In the genomic region with DNA sequence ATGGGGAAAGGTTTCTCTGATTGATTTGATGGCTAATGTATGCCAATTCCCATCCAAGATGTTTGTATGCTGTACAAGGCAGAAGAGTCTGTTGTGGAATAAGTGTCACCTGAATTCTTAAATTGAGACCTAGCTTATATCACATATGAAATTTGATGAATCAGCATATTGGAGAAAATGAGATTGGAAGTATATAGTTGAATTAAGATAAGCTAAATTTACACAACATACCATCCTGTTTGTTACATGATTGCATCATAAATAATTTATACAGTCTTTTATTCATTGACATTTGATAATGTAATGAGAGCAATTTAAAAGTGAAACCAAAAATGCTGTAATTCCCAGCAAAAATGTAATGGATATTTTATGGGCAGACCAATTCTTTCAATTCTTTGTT, we compare ENCODE assay signal across 9 cellular contexts. TPM values are rescaled to one million over a fixed set of nuclear protein-coding genes. Genes with fewer than 3 reads are reported as not detected.
DNase-seq lines count a peak whose midpoint lies in the region; ATAC-seq and TF ChIP-seq lines count a peak whose summit lies in the region.
"Had no signal": no experiment of that assay in that cellular context is flagged by ENCODE, and none has a peak within 500 bp of the region (broad histone marks: within the 10 kb centered on the region; RNA-seq: fewer than 3 reads in every experiment).

No MANE protein-coding gene starts in this region.

- peaks cover 12% of the 10 kb centered on the region for H3K36me3 Mint-ChIP-seq in T-helper 1 cell treated with Interleukin-12 subunit alpha and Interleukin-12 subunit beta and Interleukin-4 antibody, amounts not matched to agents 30 μg/mL and 1 μg/mL, for 36 hours (ENCODE audit: low read depth)
- peaks cover 9% of the 10 kb centered on the region for H3K36me3 Mint-ChIP-seq in activated T-helper 1 cell treated with anti-CD3 and anti-CD28 coated beads, Interleukin-12 subunit alpha, Interleukin-12 subunit beta, Interleukin-2, Interleukin-4 antibody, amounts not matched to agents 30 ng/mL and 10 ng/mL and 1 ng/mL, durations not matched to agents 14 hours and 24 hours and 36 hours (ENCODE audit: low read depth)

- no peak for TF ChIP-seq CTCF in adrenal gland (IDR thresholded peaks at IDR 0.05)

- TF ChIP-seq POLR2A in adrenal gland (IDR thresholded peaks at IDR 0.05): no peak

- H3K4me3 ChIP-seq in iPS-15b (ENCODE audit: low read depth, low read length): peak overlapping the region; percentile 96
- H3K4me3 ChIP-seq in adrenal gland: peak overlapping the region in 1 of 4 donors; percentile 82

- H3K4me3 Mint-ChIP-seq in T-helper 1 cell treated with Interleukin-12 subunit alpha and Interleukin-12 subunit beta and Interleukin-4 antibody, amounts not matched to agents 30 μg/mL and 1 μg/mL, for 36 hours: peak overlapping the region; percentile 99
- H3K4me3 Mint-ChIP-seq in activated T-helper 1 cell treated with anti-CD3 and anti-CD28 coated beads, Interleukin-12 subunit alpha, Interleukin-12 subunit beta, Interleukin-2, Interleukin-4 antibody, amounts not matched to agents 30 ng/mL and 10 ng/mL and 1 ng/mL, durations not matched to agents 14 hours and 24 hours and 36 hours: peak overlapping the region; percentile 98
- peak overlapping the region; percentile 98 to 100 for H3K4me3 Mint-ChIP-seq in stimulated activated naive CD8-positive, alpha-beta T cell treated with anti-CD3 and anti-CD28 coated beads, Interleukin-15, amount 100 ng/mL, for 72 hours

- H3K36me3 ChIP-seq in iPS-15b (ENCODE audit: control insufficient read depth, insufficient read depth, low read length) (no peaks in the 10 kb centered on the region), adrenal gland (replicated peaks in 1 of 2) (peaks cover 0 to 4% of the 10 kb centered on the region in 2 donors)

- H3K4me1 Mint-ChIP-seq in T-helper 1 cell treated with Interleukin-12 subunit alpha and Interleukin-12 subunit beta and Interleukin-4 antibody, amounts not matched to agents 30 μg/mL and 1 μg/mL, for 36 hours (ENCODE audit: low read depth): peaks cover 44% of the 10 kb centered on the region
- peaks cover 48% of the 10 kb centered on the region for H3K4me1 Mint-ChIP-seq in activated T-helper 1 cell treated with anti-CD3 and anti-CD28 coated beads, Interleukin-12 subunit alpha, Interleukin-12 subunit beta, Interleukin-2, Interleukin-4 antibody, amounts not matched to agents 30 ng/mL and 10 ng/mL and 1 ng/mL, durations not matched to agents 14 hours and 24 hours and 36 hours (ENCODE audit: low read depth)
- H3K4me1 Mint-ChIP-seq in stimulated activated naive CD8-positive, alpha-beta T cell treated with anti-CD3 and anti-CD28 coated beads, Interleukin-15, amount 100 ng/mL, for 72 hours: peaks cover 41% of the 10 kb centered on the region

- no peak for ATAC-seq in stimulated activated naive CD8-positive, alpha-beta T cell treated with anti-CD3 and anti-CD28 coated beads, Interleukin-15, amount 100 ng/mL, for 72 hours

- H3K9ac ChIP-seq in iPS-15b (ENCODE audit: low read depth, low read length): peak overlapping the region; percentile 98

- no peaks in the 10 kb centered on the region for H3K9me3 ChIP-seq in iPS-15b (ENCODE audit: control insufficient read depth, insufficient read depth, low read length)
- H3K9me3 ChIP-seq in adrenal gland (replicated peaks in 1 of 3): no peaks in the 10 kb centered on the region

- intact Hi-C loops in activated T-helper 1 cell treated with anti-CD3 and anti-CD28 coated beads, Interleukin-12 subunit alpha, Interleukin-12 subunit beta, Interleukin-2, Interleukin-4 antibody, amounts not matched to agents 30 ng/mL and 10 ng/mL and 1 ng/mL, durations not matched to agents 14 hours and 24 hours and 36 hours (cut with micrococcal nuclease): loop anchor here (5.0 to 10.0 kb wide), 2 partner anchors 1157 to 1375 kb away; partner anchors contain the start of genes ERBIN and SREK1
- intact Hi-C loops in adrenal gland (cut with DNase I): no loop called here

- no peak overlapping the region for H3K27ac ChIP-seq in adrenal gland

- no peaks in the 10 kb centered on the region for H3K9me3 Mint-ChIP-seq in T-helper 1 cell treated with Interleukin-12 subunit alpha and Interleukin-12 subunit beta and Interleukin-4 antibody, amounts not matched to agents 30 μg/mL and 1 μg/mL, for 36 hours
- H3K9me3 Mint-ChIP-seq in activated T-helper 1 cell treated with anti-CD3 and anti-CD28 coated beads, Interleukin-12 subunit alpha, Interleukin-12 subunit beta, Interleukin-2, Interleukin-4 antibody, amounts not matched to agents 30 ng/mL and 10 ng/mL and 1 ng/mL, durations not matched to agents 14 hours and 24 hours and 36 hours: no peaks in the 10 kb centered on the region
- H3K9me3 Mint-ChIP-seq in stimulated activated naive CD8-positive, alpha-beta T cell treated with anti-CD3 and anti-CD28 coated beads, Interleukin-15, amount 100 ng/mL, for 72 hours: no peaks in the 10 kb centered on the region

- H3K4me1 ChIP-seq in iPS-15b (ENCODE audit: control insufficient read depth, insufficient read depth, low read length) (no peaks in the 10 kb centered on the region), adrenal gland (replicated peaks in 1 of 2) (peaks cover 18 to 42% of the 10 kb centered on the region in 2 donors)

- H3K27me3 ChIP-seq in iPS-15b (ENCODE audit: control insufficient read depth, insufficient read depth, low read length) (no peaks in the 10 kb centered on the region), adrenal gland (no peaks in the 10 kb centered on the region)

- H3K27me3 Mint-ChIP-seq in T-helper 1 cell treated with Interleukin-12 subunit alpha and Interleukin-12 subunit beta and Interleukin-4 antibody, amounts not matched to agents 30 μg/mL and 1 μg/mL, for 36 hours (ENCODE audit: low read depth): no peaks in the 10 kb centered on the region
- H3K27me3 Mint-ChIP-seq in activated T-helper 1 cell treated with anti-CD3 and anti-CD28 coated beads, Interleukin-12 subunit alpha, Interleukin-12 subunit beta, Interleukin-2, Interleukin-4 antibody, amounts not matched to agents 30 ng/mL and 10 ng/mL and 1 ng/mL, durations not matched to agents 14 hours and 24 hours and 36 hours (ENCODE audit: insufficient read depth): no peaks in the 10 kb centered on the region
- H3K27me3 Mint-ChIP-seq in stimulated activated naive CD8-positive, alpha-beta T cell treated with anti-CD3 and anti-CD28 coated beads, Interleukin-15, amount 100 ng/mL, for 72 hours: no peaks in the 10 kb centered on the region

- DNase-seq in T-helper 1 cell (no peak), adrenal gland (no peak), glomerular visceral epithelial cell (ENCODE audit: extremely low spot score) (no peak), NCI-H1694 treated with DMSO at 0.1 percent for 48 hours (lab: John Stamatoyannopoulos, UW) (no peak)
- no peak for DNase-seq in activated T-helper 1 cell treated with anti-CD3 and anti-CD28 coated beads, Interleukin-12 subunit alpha, Interleukin-12 subunit beta, Interleukin-2, Interleukin-4 antibody, amounts not matched to agents 30 ng/mL and 10 ng/mL and 1 ng/mL, durations not matched to agents 14 hours and 24 hours and 36 hours (ENCODE audit: low spot score)
- DNase-seq in stimulated activated naive CD8-positive, alpha-beta T cell treated with anti-CD3 and anti-CD28 coated beads, Interleukin-15, amount 100 ng/mL, for 72 hours: no peak
- DNase-seq: NCI-H2171 treated with DMSO at 0.1 percent for 48 hours had no signal

- no peak overlapping the region for H3K27ac Mint-ChIP-seq in T-helper 1 cell treated with Interleukin-12 subunit alpha and Interleukin-12 subunit beta and Interleukin-4 antibody, amounts not matched to agents 30 μg/mL and 1 μg/mL, for 36 hours
- no peak overlapping the region for H3K27ac Mint-ChIP-seq in activated T-helper 1 cell treated with anti-CD3 and anti-CD28 coated beads, Interleukin-12 subunit alpha, Interleukin-12 subunit beta, Interleukin-2, Interleukin-4 antibody, amounts not matched to agents 30 ng/mL and 10 ng/mL and 1 ng/mL, durations not matched to agents 14 hours and 24 hours and 36 hours
- H3K27ac Mint-ChIP-seq in stimulated activated naive CD8-positive, alpha-beta T cell treated with anti-CD3 and anti-CD28 coated beads, Interleukin-15, amount 100 ng/mL, for 72 hours: peak overlapping the region in 1 of 2 donors; percentile 100

RNA-seq across cellular contexts. Expression of gene CWC27, which starts 1.1 kb away (rescaled TPM):
- total RNA-seq in activated T-helper 1 cell treated with anti-CD3 and anti-CD28 coated beads, Interleukin-12 subunit alpha, Interleukin-12 subunit beta, Interleukin-2, Interleukin-4 antibody, amounts not matched to agents 30 ng/mL and 10 ng/mL and 1 ng/mL, durations not matched to agents 14 hours and 24 hours and 36 hours: 29.1 and 33.5 TPM in 2 replicates
- total RNA-seq in adrenal gland: 10 to 100 TPM in 7 of 8 donors, 1 to 10 TPM in 1; 7.3 to 21.5 (median 15.6) TPM
- polyA plus RNA-seq in adrenal gland: 10 to 100 TPM; 12.4 to 31.0 (median 13.9) TPM

RNA-seq across cellular contexts. Expression of gene SREK1IP1, which starts 1.4 kb away (rescaled TPM):
- total RNA-seq in activated T-helper 1 cell treated with anti-CD3 and anti-CD28 coated beads, Interleukin-12 subunit alpha, Interleukin-12 subunit beta, Interleukin-2, Interleukin-4 antibody, amounts not matched to agents 30 ng/mL and 10 ng/mL and 1 ng/mL, durations not matched to agents 14 hours and 24 hours and 36 hours: 29.4 and 31.7 TPM in 2 replicates
- total RNA-seq in adrenal gland: 10 to 100 TPM in 5 of 8 donors, 1 to 10 TPM in 3; 5.0 to 29.2 (median 14.6) TPM
- 10 to 100 TPM; 13.1 to 42.9 (median 36.8) TPM for polyA plus RNA-seq in adrenal gland
